Comparison of ENCODE assay signal across 27 cellular contexts in genomic region chr16:85636234-85636812, GRCh38. TPM values are rescaled to one million over a fixed set of nuclear protein-coding genes. Genes with fewer than 3 reads are reported as not detected.
A peak's percentile ranks its signal among the peaks of the same experiment; 100 is the strongest.
DNase-seq lines count a peak whose midpoint lies in the region; ATAC-seq, FAIRE-seq and TF ChIP-seq lines count a peak whose summit lies in the region.
"Had no signal": no experiment of that assay in that cellular context is flagged by ENCODE, and none has a peak within 500 bp of the region (broad histone marks: within the 10 kb centered on the region; RNA-seq: fewer than 3 reads in every experiment).

No MANE protein-coding gene starts in this region.

- H3K14ac ChIP-seq in neuronal stem cell (ENCODE audit: low read length) = peak overlapping the region; percentile 89

- peak overlapping the region; percentile 90 for H2AK5ac ChIP-seq in neuronal stem cell (ENCODE audit: low read depth, low read length)

- no peak overlapping the region for H2BK12ac ChIP-seq in neuronal stem cell (ENCODE audit: low read length)

- H4K8ac ChIP-seq in neuronal stem cell (ENCODE audit: low read depth, low read length) = no peak overlapping the region

- no peak overlapping the region for H3K4me2 ChIP-seq in HepG2 (ENCODE audit: low read depth, low read length)
- H3K4me2 ChIP-seq in K562 (ENCODE audit: insufficient read depth, low read length) = no peak overlapping the region
- no peak overlapping the region for H3K4me2 ChIP-seq in neuronal stem cell (ENCODE audit: insufficient read depth, low read length, poor library complexity, severe bottlenecking)
- H3K4me2 ChIP-seq: GM23338, PC-9 had no signal

- intact Hi-C loops in HepG2 (cut with micrococcal nuclease; ENCODE audit: unreplicated experiment) = no loop called here
- intact Hi-C loops in right lobe of liver (cut with DNase I) = no loop called here
- intact Hi-C loops in K562 (cut with micrococcal nuclease) = no loop called here

- TF ChIP-seq EP300 in HepG2 (IDR thresholded peaks at IDR 0.05; ENCODE audit: low read depth in 2 of 2, low read length in 2 of 2) (no peak), HepG2 (CRISPR knock-in tag; IDR thresholded peaks at IDR 0.05; ENCODE audit: borderline replicate concordance) (no peak), K562 (IDR thresholded peaks at IDR 0.05; ENCODE audit: low read length) (no peak)

- TF ChIP-seq RAD21 in HepG2 (CRISPR knock-in tag; IDR thresholded peaks at IDR 0.05) (no peak), K562 (CRISPR knock-in tag; conservative IDR thresholded peaks at IDR 0.05 in 1 of 2, IDR thresholded peaks at IDR 0.05 in 1 of 2) (no peak)

- TF ChIP-seq CTCF in HepG2 (CRISPR knock-in tag; IDR thresholded peaks at IDR 0.05) (no peak), right lobe of liver (IDR thresholded peaks at IDR 0.05) (no peak), K562 (IDR thresholded peaks at IDR 0.05 in 2 of 3, conservative IDR thresholded peaks at IDR 0.05 in 1 of 3; ENCODE audit: insufficient read depth in 2 of 3, low read depth in 1 of 3, low read length in 3 of 3) (no peak)

- peaks cover 8% of the 10 kb centered on the region for H3K9me1 ChIP-seq in K562 (ENCODE audit: control insufficient read depth, insufficient read depth, low read length)

- H3K27me3 ChIP-seq in HepG2 (ENCODE audit: control insufficient read depth in 1 of 2, insufficient read depth in 2 of 2, low read length in 2 of 2) = no peaks in the 10 kb centered on the region
- H3K27me3 ChIP-seq in right lobe of liver = no peaks in the 10 kb centered on the region
- H3K27me3 ChIP-seq in K562 (ENCODE audit: control insufficient read depth in 2 of 2, insufficient read depth in 2 of 2, low read length in 2 of 2) = no peaks in the 10 kb centered on the region
- H3K27me3 ChIP-seq in neuronal stem cell (ENCODE audit: control insufficient read depth in 3 of 3, insufficient read depth in 3 of 3, low read depth in 1 of 3, low read length in 3 of 3) = no peaks in the 10 kb centered on the region
- H3K27me3 ChIP-seq: SJSA1 had no signal

- H3K9ac ChIP-seq in HepG2 (ENCODE audit: insufficient read depth, low read depth, low read length) (no peak overlapping the region), K562 (ENCODE audit: insufficient read depth in 1 of 2, low read depth in 2 of 2, low read length in 2 of 2) (peak overlapping the region in 1 of 2 experiments; percentile 58; a peak in 2 of 4 replicates), neuronal stem cell (ENCODE audit: low read depth, low read length, poor library complexity) (no peak overlapping the region)

- ATAC-seq in HepG2 (no peak), right lobe of liver (no peak), K562 (no peak)
- ATAC-seq: GM12878, GM23338 had no signal

- TF ChIP-seq POLR2A in HepG2 (IDR thresholded peaks at IDR 0.05; ENCODE audit: insufficient read depth in 1 of 2, low read depth in 2 of 2, low read length in 2 of 2) (no peak), right lobe of liver (IDR thresholded peaks at IDR 0.05) (no peak), K562 (conservative IDR thresholded peaks at IDR 0.05) (no peak)

- FAIRE-seq in HepG2 (lab: Jason Lieb, UNC) (no peak), K562 (lab: Jason Lieb, UNC) (no peak)
- FAIRE-seq: A204.1, GM12878 had no signal

- no peak overlapping the region for H2AFZ ChIP-seq in HepG2 (ENCODE audit: low read length)
- no peak overlapping the region for H2AFZ ChIP-seq in K562 (ENCODE audit: low read depth, low read length)
- H2AFZ ChIP-seq in neuronal stem cell (ENCODE audit: low read length) = no peak overlapping the region
- H2AFZ ChIP-seq: GM23338, PC-9 had no signal

- peak overlapping the region; percentile 17 for H2BK15ac ChIP-seq in neuronal stem cell (ENCODE audit: low read length)

- DNase-seq in HepG2 (ENCODE audit: low spot score) (no peak), right lobe of liver (no peak), K562 (ENCODE audit: extremely low read depth in 1 of 4, low spot score in 3 of 4) (no peak), neuronal stem cell (ENCODE audit: low spot score) (no peak), NCI-H82 (lab: John Stamatoyannopoulos, UW) (no peak), NCI-H187 treated with DMSO at 0.1 percent for 48 hours (lab: John Stamatoyannopoulos, UW) (no peak), medulla oblongata (ENCODE audit: extremely low spot score) (no peak)
- DNase-seq: C1 segment of cervical spinal cord; CD4-positive, alpha-beta memory T cell; DMS79; EL; GDM1; HFFc6; Kasumi-1; MV-4-11; NCI-H1105; NCI-H1436 treated with DMSO at 0.1 percent for 48 hours; NCI-H2029; NCI-H446 treated with DMSO at 0.1 percent for 48 hours; NCI-H526; Right ventricle myocardium superior had no signal

- H4K20me1 ChIP-seq in HepG2 (ENCODE audit: insufficient read depth, low read length) (peaks cover 94% of the 10 kb centered on the region; the same call in 1 of the 2 replicates), K562 (replicated peaks; ENCODE audit: control insufficient read depth, insufficient read depth, low read length) (peaks cover 83% of the 10 kb centered on the region)

- peak overlapping the region; percentile 87 for H3K18ac ChIP-seq in neuronal stem cell (ENCODE audit: low read length)

- no peak overlapping the region for H2BK5ac ChIP-seq in neuronal stem cell (ENCODE audit: low read length)

- no TSS peak for BruUV-seq in HepG2 (replicated peaks; lab: Mats Ljungman, UMichigan)
- no TSS peak for BruUV-seq in K562 (replicated peaks; lab: Mats Ljungman, UMichigan)

- H3K27ac ChIP-seq in HepG2 (ENCODE audit: extremely low read length, insufficient read depth, low read length) = no peak overlapping the region
- H3K27ac ChIP-seq in right lobe of liver = no peak overlapping the region
- H3K27ac ChIP-seq in K562 (ENCODE audit: extremely low read depth, low read depth, low read length) = no peak overlapping the region
- H3K27ac ChIP-seq in neuronal stem cell (replicated peaks; ENCODE audit: low read length) = no peak overlapping the region
- H3K27ac ChIP-seq: PC-9, SJSA1 had no signal

- WGBS in HepG2 (ENCODE audit: low lambda C conversion rate) = 97% methylated on average over 23 of the region's 27 CpGs
- WGBS in right lobe of liver (ENCODE audit: insufficient coverage, low coverage, low lambda C conversion rate, missing lambda C conversion rate) = 60% methylated on average over 1 of the region's 27 CpGs
- 80% methylated on average over 15 of the region's 27 CpGs for WGBS in K562 (ENCODE audit: insufficient coverage, low coverage, missing lambda C conversion rate)
- WGBS in neuronal stem cell (ENCODE audit: extremely low coverage in 2 of 2, insufficient read length in 2 of 2, insufficient replicate concordance in 1 of 2), 2 donors = no CpG with 5 or more reads among the region's 27 CpGs

- peaks cover 58% of the 10 kb centered on the region for H3K79me2 ChIP-seq in HepG2 (ENCODE audit: insufficient read depth, low read length)
- peaks cover 99% of the 10 kb centered on the region for H3K79me2 ChIP-seq in K562 (ENCODE audit: control insufficient read depth, insufficient read depth, low read length)

- POLR2A ChIA-PET in HepG2 (lab: Yijun Ruan, JAX) (no interaction called here), K562 (lab: Yijun Ruan, JAX) (no interaction called here)

- H2BK120ac ChIP-seq in neuronal stem cell (ENCODE audit: low read depth, low read length) = peak overlapping the region; percentile 47

- H3K36me3 ChIP-seq in HepG2 (replicated peaks in 1 of 2; ENCODE audit: control insufficient read depth in 1 of 2, insufficient read depth in 2 of 2, low read length in 2 of 2) (peaks cover 33 to 73% of the 10 kb centered on the region in 2 experiments), right lobe of liver (no peaks in the 10 kb centered on the region), K562 (ENCODE audit: control insufficient read depth, insufficient read depth, low read length) (peaks cover 98% of the 10 kb centered on the region; the same call in 2 of the 3 replicates), neuronal stem cell (replicated peaks in 1 of 2; ENCODE audit: control insufficient read depth in 2 of 2, insufficient read depth in 2 of 2, low read length in 2 of 2) (peaks cover 0 to 55% of the 10 kb centered on the region in 2 donors)

- H3K23ac ChIP-seq in neuronal stem cell (ENCODE audit: low read depth, low read length, poor library complexity) = peak overlapping the region; percentile 43

- H3K9me3 ChIP-seq in HepG2 (ENCODE audit: low read length) = no peaks in the 10 kb centered on the region
- H3K9me3 ChIP-seq in right lobe of liver = no peaks in the 10 kb centered on the region
- no peaks in the 10 kb centered on the region for H3K9me3 ChIP-seq in K562 (replicated peaks; ENCODE audit: control insufficient read depth, insufficient read depth, low read depth, low read length)
- no peaks in the 10 kb centered on the region for H3K9me3 ChIP-seq in neuronal stem cell (replicated peaks in 1 of 2; ENCODE audit: control insufficient read depth in 2 of 2, insufficient read depth in 1 of 2, low read depth in 1 of 2, low read length in 2 of 2)
- H3K9me3 ChIP-seq: HAP-1, SJSA1 had no signal

- H3K4me3 ChIP-seq in HepG2 (replicated peaks in 1 of 3; ENCODE audit: insufficient read depth in 1 of 3, low read depth in 2 of 3, low read length in 3 of 3) = no peak overlapping the region
- no peak overlapping the region for H3K4me3 ChIP-seq in right lobe of liver
- no peak overlapping the region for H3K4me3 ChIP-seq in K562
- no peak overlapping the region for H3K4me3 ChIP-seq in neuronal stem cell (ENCODE audit: low read length in 2 of 2)
- H3K4me3 ChIP-seq: GM12878, GM23338, HAP-1, PC-9, SJSA1 had no signal

- H3K79me1 ChIP-seq in neuronal stem cell (ENCODE audit: low read depth, low read length) = peaks cover 18% of the 10 kb centered on the region

- H3K4me1 ChIP-seq in HepG2 (ENCODE audit: insufficient read depth, low read length) = no peaks in the 10 kb centered on the region
- peaks cover 0 to 31% (median 5%) of the 10 kb centered on the region in 4 donors for H3K4me1 ChIP-seq in right lobe of liver
- peaks cover 0 to 91% of the 10 kb centered on the region in 2 experiments; a peak in 2 of 5 replicates for H3K4me1 ChIP-seq in K562 (replicated peaks in 1 of 2; ENCODE audit: control insufficient read depth in 2 of 2, insufficient read depth in 2 of 2, low read length in 2 of 2)
- H3K4me1 ChIP-seq in neuronal stem cell (ENCODE audit: control insufficient read depth in 2 of 2, insufficient read depth in 1 of 2, low read depth in 1 of 2, low read length in 2 of 2) = peaks cover 19 to 22% of the 10 kb centered on the region in 2 donors
- H3K4me1 ChIP-seq: HAP-1, SJSA1 had no signal

- H3K4ac ChIP-seq in neuronal stem cell (ENCODE audit: low read length) = peak overlapping the region; percentile 11

- in situ Hi-C loops in HepG2 (cut with HindIII; ENCODE audit: extremely low pct_ligation_motif_present, low pct_unique_long_range_greater_than_20kb) = no loop called here
- in situ Hi-C loops in K562 (cut with MboI) = no loop called here

- no peak overlapping the region for H4K91ac ChIP-seq in neuronal stem cell (ENCODE audit: low read depth, low read length, poor library complexity)

- CTCF ChIA-PET in HepG2 (lab: Yijun Ruan, JAX; ENCODE audit: low intra/inter-chr PET ratio, low total read pairs) (no interaction called here), K562 (lab: Yijun Ruan, JAX; ENCODE audit: low intra/inter-chr PET ratio) (no interaction called here)

RNA-seq across cellular contexts. Expression of gene GSE1, which starts 23.2 kb away (rescaled TPM):
- 16.1 and 19.5 TPM in 2 replicates for total RNA-seq in HepG2 (2016; rRNA removed; fragmentation: Illumina TruSeq; extraction: Trizol)
- total RNA-seq in HepG2 (2016; cell fraction: cytosol; rRNA removed; fragmentation: Illumina TruSeq; extraction: Trizol; ENCODE audit: low read depth) = 13.0 and 16.7 TPM in 2 replicates
- 15.4 and 17.4 TPM in 2 replicates for total RNA-seq in HepG2 (2016; cell fraction: insoluble cytoplasmic fraction; rRNA removed; fragmentation: Illumina TruSeq; extraction: Trizol)
- 18.2 and 21.4 TPM in 2 replicates for total RNA-seq in HepG2 (2016; cell fraction: membrane; rRNA removed; fragmentation: Illumina TruSeq; extraction: Trizol)
- total RNA-seq in HepG2 (2016; cell fraction: nucleus; rRNA removed; fragmentation: Illumina TruSeq; extraction: Trizol) = 31.6 and 33.0 TPM in 2 replicates
- 31.2 and 37.7 TPM in 2 replicates for polyA plus RNA-seq in HepG2 (2011; rRNA removed)
- 20.9 and 26.7 TPM in 2 replicates for polyA plus RNA-seq in HepG2 (2011; cell fraction: cytosol; rRNA removed)
- polyA plus RNA-seq in HepG2 (2011; cell fraction: nucleus; rRNA removed) = 132 and 135 TPM in 2 replicates
- polyA plus RNA-seq in HepG2 (2012) = 43.5 and 43.7 TPM in 2 replicates
- 1.4 and 1.7 TPM in 2 replicates for polyA plus RNA-seq in HepG2 (2016; cell fraction: cytosol; fragmentation: Illumina TruSeq; extraction: Trizol; ENCODE audit: low read depth)
- polyA plus RNA-seq in HepG2 (2016; cell fraction: insoluble cytoplasmic fraction; fragmentation: Illumina TruSeq; extraction: Trizol; ENCODE audit: low read depth) = 22.8 and 30.2 TPM in 2 replicates
- polyA plus RNA-seq in HepG2 (2016; cell fraction: membrane; fragmentation: Illumina TruSeq; extraction: Trizol; ENCODE audit: low read depth) = 4.4 and 5.4 TPM in 2 replicates
- 70.9 and 78.3 TPM in 2 replicates for polyA plus RNA-seq in HepG2 (2016; cell fraction: nucleus; fragmentation: Illumina TruSeq; extraction: Trizol; ENCODE audit: insufficient read depth, low read depth)
- 24.8 and 50.4 TPM in 2 replicates for polyA minus RNA-seq in HepG2 (2011; rRNA and poly(A)+ RNA removed; ENCODE audit: low replicate concordance)
- polyA minus RNA-seq in HepG2 (2011; cell fraction: cytosol; rRNA and poly(A)+ RNA removed) = 36.3 and 45.8 TPM in 2 replicates
- polyA minus RNA-seq in HepG2 (2011; cell fraction: nucleus; rRNA and poly(A)+ RNA removed) = 83.8 and 96.8 TPM in 2 replicates
- 10 to 100 TPM; 30.0 to 48.0 (median 38.8) TPM for total RNA-seq in right lobe of liver
- 692 and 1,066 TPM in 2 replicates for total RNA-seq in K562 (2011; cell fraction: chromatin; rRNA removed; ENCODE audit: low replicate concordance)
- 409 and 435 TPM in 2 replicates for total RNA-seq in K562 (2011; cell fraction: nucleolus; rRNA removed)
- 438 and 467 TPM in 2 replicates for total RNA-seq in K562 (2011; cell fraction: nucleoplasm; rRNA removed)
- total RNA-seq in K562 (2014; rRNA removed) = 89.1 and 104 TPM in 2 replicates
- total RNA-seq in K562 (2014; rRNA removed; fragmentation: Illumina TruSeq; extraction: Trizol) = 40.9 and 41.8 TPM in 2 replicates
- total RNA-seq in K562 (2015; rRNA removed; fragmentation: Illumina TruSeq; extraction: Trizol) = 57.9 and 60.6 TPM in 2 replicates
- 208 and 244 TPM in 2 replicates for total RNA-seq in K562 (2021)
- polyA plus RNA-seq in K562 (2011; rRNA removed) = 54.2 and 64.0 TPM in 2 replicates
- polyA plus RNA-seq in K562 (2011; cell fraction: cytosol; rRNA removed) = 54.1 and 55.3 TPM in 2 replicates
- polyA plus RNA-seq in K562 (2011; cell fraction: nucleus; rRNA removed) = 210 and 277 TPM in 2 replicates
- polyA plus RNA-seq in K562 (2012) = 113 and 125 TPM in 2 replicates
- polyA plus RNA-seq in K562 (2014; fragmentation: Illumina TruSeq; extraction: Trizol) = 116 and 138 TPM in 2 replicates
- polyA plus RNA-seq in K562 (2014; fragmentation: Nextera tagmentation; extraction: Ambion mirVana) = 10 to 100 TPM; 12.2 to 15.8 TPM
- polyA plus RNA-seq in K562 (2014; rRNA removed) = 101 and 116 TPM in 2 replicates
- 61.1 and 68.8 TPM in 2 replicates for polyA minus RNA-seq in K562 (2011; rRNA and poly(A)+ RNA removed)
- 106 and 121 TPM in 2 replicates for polyA minus RNA-seq in K562 (2011; cell fraction: cytosol; rRNA and poly(A)+ RNA removed)
- 117 and 133 TPM in 2 replicates for polyA minus RNA-seq in K562 (2011; cell fraction: nucleus; rRNA and poly(A)+ RNA removed)
- 5.7 TPM for polyA plus RNA-seq in neuronal stem cell (2013, experiment 1 of 2)
- 6.2 TPM for polyA plus RNA-seq in neuronal stem cell (2013, experiment 2 of 2)

RNA-seq across cellular contexts. Expression of gene GINS2, which starts 52.4 kb away (rescaled TPM):
- total RNA-seq in HepG2 (2016; rRNA removed; fragmentation: Illumina TruSeq; extraction: Trizol) (48.3 and 61.7 TPM in 2 replicates), right lobe of liver (1 to 10 TPM in 4 of 6 experiments, under 1 TPM in 2; 0.49 to 4.7 (median 1.3) TPM), K562 (2014; rRNA removed) (42.0 and 44.2 TPM in 2 replicates), K562 (2014; rRNA removed; fragmentation: Illumina TruSeq; extraction: Trizol) (43.8 and 47.3 TPM in 2 replicates), K562 (2015; rRNA removed; fragmentation: Illumina TruSeq; extraction: Trizol) (39.4 and 40.4 TPM in 2 replicates), K562 (2021) (57.5 and 61.6 TPM in 2 replicates)
- 23.8 and 27.0 TPM in 2 replicates for total RNA-seq in HepG2 (2016; cell fraction: cytosol; rRNA removed; fragmentation: Illumina TruSeq; extraction: Trizol; ENCODE audit: low read depth)
- 48.0 and 66.5 TPM in 2 replicates for total RNA-seq in HepG2 (2016; cell fraction: insoluble cytoplasmic fraction; rRNA removed; fragmentation: Illumina TruSeq; extraction: Trizol)
- 37.7 and 42.3 TPM in 2 replicates for total RNA-seq in HepG2 (2016; cell fraction: membrane; rRNA removed; fragmentation: Illumina TruSeq; extraction: Trizol)
- 23.1 and 24.3 TPM in 2 replicates for total RNA-seq in HepG2 (2016; cell fraction: nucleus; rRNA removed; fragmentation: Illumina TruSeq; extraction: Trizol)
- polyA plus RNA-seq in HepG2 (2011; rRNA removed) (7.7 and 10.6 TPM in 2 replicates), K562 (2011; rRNA removed) (38.4 and 44.6 TPM in 2 replicates), K562 (2014; fragmentation: Illumina TruSeq; extraction: Trizol) (41.4 and 49.8 TPM in 2 replicates), K562 (2014; fragmentation: Nextera tagmentation; extraction: Ambion mirVana) (10 to 100 TPM; 61.3 to 76.2 TPM), K562 (2014; rRNA removed) (42.3 and 42.9 TPM in 2 replicates)
- polyA plus RNA-seq in HepG2 (2011; cell fraction: cytosol; rRNA removed) = 8.9 and 11.0 TPM in 2 replicates
- 3.9 and 4.5 TPM in 2 replicates for polyA plus RNA-seq in HepG2 (2011; cell fraction: nucleus; rRNA removed)
- polyA plus RNA-seq in HepG2 (2012) = 5.7 and 16.9 TPM in 2 replicates
- polyA plus RNA-seq in HepG2 (2016; cell fraction: cytosol; fragmentation: Illumina TruSeq; extraction: Trizol; ENCODE audit: low read depth) = 28.1 and 34.5 TPM in 2 replicates
- 76.0 and 95.5 TPM in 2 replicates for polyA plus RNA-seq in HepG2 (2016; cell fraction: insoluble cytoplasmic fraction; fragmentation: Illumina TruSeq; extraction: Trizol; ENCODE audit: low read depth)
- polyA plus RNA-seq in HepG2 (2016; cell fraction: membrane; fragmentation: Illumina TruSeq; extraction: Trizol; ENCODE audit: low read depth) = 36.4 and 39.0 TPM in 2 replicates
- 38.9 and 39.5 TPM in 2 replicates for polyA plus RNA-seq in HepG2 (2016; cell fraction: nucleus; fragmentation: Illumina TruSeq; extraction: Trizol; ENCODE audit: insufficient read depth, low read depth)
- 7.2 and 33.6 TPM in 2 replicates for polyA minus RNA-seq in HepG2 (2011; rRNA and poly(A)+ RNA removed; ENCODE audit: low replicate concordance)
- polyA minus RNA-seq in HepG2 (2011; cell fraction: cytosol; rRNA and poly(A)+ RNA removed) = 3.9 and 4.1 TPM in 2 replicates
- 4.7 and 6.2 TPM in 2 replicates for polyA minus RNA-seq in HepG2 (2011; cell fraction: nucleus; rRNA and poly(A)+ RNA removed)
- 24.8 and 32.7 TPM in 2 replicates for total RNA-seq in K562 (2011; cell fraction: chromatin; rRNA removed; ENCODE audit: low replicate concordance)
- total RNA-seq in K562 (2011; cell fraction: nucleolus; rRNA removed) = 24.2 and 24.5 TPM in 2 replicates
- 23.2 and 33.3 TPM in 2 replicates for total RNA-seq in K562 (2011; cell fraction: nucleoplasm; rRNA removed)
- polyA plus RNA-seq in K562 (2011; cell fraction: cytosol; rRNA removed) = 27.8 and 34.2 TPM in 2 replicates
- polyA plus RNA-seq in K562 (2011; cell fraction: nucleus; rRNA removed) = 15.7 and 20.5 TPM in 2 replicates
- polyA plus RNA-seq in K562 (2012) = 26.1 and 33.8 TPM in 2 replicates
- polyA minus RNA-seq in K562 (2011; rRNA and poly(A)+ RNA removed) = 25.6 and 28.3 TPM in 2 replicates
- polyA minus RNA-seq in K562 (2011; cell fraction: cytosol; rRNA and poly(A)+ RNA removed) = 13.6 and 17.8 TPM in 2 replicates
- polyA minus RNA-seq in K562 (2011; cell fraction: nucleus; rRNA and poly(A)+ RNA removed) = 10.2 and 13.2 TPM in 2 replicates
- 32.2 TPM for polyA plus RNA-seq in neuronal stem cell (2013, experiment 1 of 2)
- 33.2 TPM for polyA plus RNA-seq in neuronal stem cell (2013, experiment 2 of 2)

Comparison
In these comparisons a context has a peak if more than half of its experiments do, and no peak if none do; other contexts are left out.
1. RNA of gene GINS2, which starts 52.4 kb away (total RNA-seq): 23.1 to 66.5 TPM in HepG2 and 23.2 to 61.6 TPM in K562; 0.49 to 4.7 TPM in right lobe of liver; every median in the first group is over 4 times any median in the second.
2. Of the 241 proteins assayed by ChIP-seq in both HepG2 and K562: peak only in HepG2: none; only in K562: POLR2G, TFAP4 and ZBTB33; in both: none; in neither: 238.